22 cellular contexts compared by ENCODE assay signal in genomic region chr11:120231963-120232362, GRCh38. TPM values are rescaled to one million over a fixed set of nuclear protein-coding genes. Genes with fewer than 3 reads are reported as not detected.
DNase-seq lines count a peak whose midpoint lies in the region; ATAC-seq, FAIRE-seq and TF ChIP-seq lines count a peak whose summit lies in the region.
"Had no signal": no experiment of that assay in that cellular context is flagged by ENCODE, and none has a peak within 500 bp of the region (broad histone marks: within the 10 kb centered on the region; RNA-seq: fewer than 3 reads in every experiment).

No MANE protein-coding gene starts in this region.

- no peaks in the 10 kb centered on the region for H4K20me1 ChIP-seq in GM23248 (ENCODE audit: insufficient read depth)

- in situ Hi-C loops in GM23248 (cut with MboI) = no loop called here

- no peak for TF ChIP-seq POLR2A in right lobe of liver (IDR thresholded peaks at IDR 0.05)

- H3K36me3 Mint-ChIP-seq in CD4-positive, alpha-beta T cell (ENCODE audit: low read depth) = no peaks in the 10 kb centered on the region
- H3K36me3 Mint-ChIP-seq: CD4-positive, alpha-beta memory T cell had no signal

- intact Hi-C loops in right lobe of liver (cut with DNase I) = loop anchor here in 1 of 2 donors (5.0 kb wide), 1 partner anchor 60 kb away; no protein-coding TSS in a partner anchor
- intact Hi-C loops in CD4-positive, alpha-beta T cell (cut with DNase I, micrococcal nuclease) = loop anchor here in 1 of 2 experiments (5.0 kb wide), 1 partner anchor 565 kb away; no protein-coding TSS in a partner anchor

- H3K9me3 Mint-ChIP-seq in CD4-positive, alpha-beta T cell = no peaks in the 10 kb centered on the region
- H3K9me3 Mint-ChIP-seq: CD4-positive, alpha-beta memory T cell; GM23338 had no signal

- no peaks in the 10 kb centered on the region for H3K79me2 ChIP-seq in GM23248 (ENCODE audit: insufficient read depth)

- POLR2A ChIA-PET in CD4-positive, alpha-beta T cell (lab: Charles Lee) = no interaction called here

- H3K4me1 ChIP-seq in GM23248 (ENCODE audit: insufficient read depth) (no peaks in the 10 kb centered on the region), right lobe of liver (no peaks in the 10 kb centered on the region)
- H3K4me1 ChIP-seq: BE2C had no signal

- TF ChIP-seq CTCF in bronchial epithelial cell (IDR thresholded peaks at IDR 0.05; ENCODE audit: insufficient read depth, low read length, severe bottlenecking) (no peak), right lobe of liver (IDR thresholded peaks at IDR 0.05) (no peak)
- no peak for TF ChIP-seq CTCF in CD4-positive, alpha-beta T cell (IDR thresholded peaks at IDR 0.05)

- H3K27me3 Mint-ChIP-seq in CD4-positive, alpha-beta T cell = peaks cover 47% of the 10 kb centered on the region

- 14 to 39% methylated on average over 1 to 3 of the region's 4 CpGs for WGBS in GM23248 (ENCODE audit: low coverage in 1 of 2, low lambda C conversion rate in 2 of 2, missing lambda C conversion rate in 2 of 2), 2 experiments
- no CpG with 5 or more reads among the region's 4 CpGs for WGBS in right lobe of liver (ENCODE audit: insufficient coverage, low coverage, low lambda C conversion rate, missing lambda C conversion rate)

- CTCF ChIA-PET in CD4-positive, alpha-beta T cell (lab: Charles Lee) = no interaction called here

- DNase-seq in ELR (ENCODE audit: low read depth) (peak; percentile 30), GM23248 (peak; percentile 26), bronchial epithelial cell (ENCODE audit: low read depth) (peak; percentile 10), right lobe of liver (no peak), foreskin melanocyte (no peak), NCI-H69 (lab: John Stamatoyannopoulos, UW) (no peak), RCC 7860 (ENCODE audit: low spot score) (no peak)
- no peak for DNase-seq in CD4-positive, alpha-beta T cell
- DNase-seq: ACHN; BE2C; CD4-positive, alpha-beta memory T cell; DMS79 treated with DMSO at 0.1 percent for 48 hours; EL; HCEC 1CT; KG1 had no signal

- no peaks in the 10 kb centered on the region for H3K9me2 ChIP-seq in GM23248 (ENCODE audit: insufficient read depth)

- H3K9me3 ChIP-seq in GM23248 (ENCODE audit: low read depth) = no peaks in the 10 kb centered on the region
- no peaks in the 10 kb centered on the region for H3K9me3 ChIP-seq in right lobe of liver
- H3K9me3 ChIP-seq in CD4-positive, alpha-beta T cell (ENCODE audit: control insufficient read depth, low read length) = no peaks in the 10 kb centered on the region

- H2AFZ ChIP-seq in GM23248 = no peak overlapping the region
- H2AFZ ChIP-seq: GM23338 had no signal

- peaks cover 3% of the 10 kb centered on the region; the same call in 1 of the 2 replicates for H3K27me3 ChIP-seq in GM23248 (replicated peaks; ENCODE audit: insufficient read depth)
- peaks cover 2% of the 10 kb centered on the region for H3K27me3 ChIP-seq in bronchial epithelial cell (ENCODE audit: control insufficient read depth, insufficient read depth, low read length)
- H3K27me3 ChIP-seq in right lobe of liver = no peaks in the 10 kb centered on the region
- H3K27me3 ChIP-seq in CD4-positive, alpha-beta T cell (ENCODE audit: control insufficient read depth, insufficient read depth, low read length) = peaks cover 7% of the 10 kb centered on the region

- H3K4me2 ChIP-seq in GM23248 (ENCODE audit: unreplicated experiment) = no peak overlapping the region
- H3K4me2 ChIP-seq: GM23338 had no signal

- peak; percentile 12 to 52 (median 45) for ATAC-seq in right lobe of liver
- ATAC-seq in CD4-positive, alpha-beta T cell (ENCODE audit: poor library complexity) = no peak
- ATAC-seq: GM23338 had no signal

- H3K36me3 ChIP-seq in GM23248 (ENCODE audit: low read depth) (peaks cover 3% of the 10 kb centered on the region; the same call in 1 of the 2 replicates), bronchial epithelial cell (ENCODE audit: control insufficient read depth, insufficient read depth, low read length) (no peaks in the 10 kb centered on the region), right lobe of liver (peaks cover 0 to 27% (median 12%) of the 10 kb centered on the region in 4 donors)
- H3K36me3 ChIP-seq: BE2C had no signal

- no peak for FAIRE-seq in bronchial epithelial cell (lab: Jason Lieb, UNC)
- FAIRE-seq in RCC 7860 (lab: Jason Lieb, UNC) = no peak
- FAIRE-seq: A204.1, G401.6, GM12892, GM18507, H54 had no signal

- H3K9ac ChIP-seq in GM23248 = no peak overlapping the region

- H3K4me1 Mint-ChIP-seq in CD4-positive, alpha-beta T cell (ENCODE audit: low read depth) = no peaks in the 10 kb centered on the region
- H3K4me1 Mint-ChIP-seq: CD4-positive, alpha-beta memory T cell had no signal

- H3F3A ChIP-seq in GM23248 (ENCODE audit: insufficient read depth) = peaks cover 6% of the 10 kb centered on the region

- H3K27ac ChIP-seq in GM23248 = no peak overlapping the region
- H3K27ac ChIP-seq in right lobe of liver = no peak overlapping the region
- H3K27ac ChIP-seq in CD4-positive, alpha-beta T cell (ENCODE audit: low read depth, low read length) = no peak overlapping the region
- H3K27ac ChIP-seq: C4-2B had no signal

- H3K4me3 Mint-ChIP-seq in CD4-positive, alpha-beta T cell = no peak overlapping the region
- H3K4me3 Mint-ChIP-seq: CD4-positive, alpha-beta memory T cell; GM23338 had no signal

- no peak overlapping the region for H3K4me3 ChIP-seq in GM23248
- no peak overlapping the region for H3K4me3 ChIP-seq in bronchial epithelial cell (ENCODE audit: low read depth, low read length)
- H3K4me3 ChIP-seq in right lobe of liver = no peak overlapping the region
- H3K4me3 ChIP-seq: GM23338 had no signal

- no peak overlapping the region for H3K27ac Mint-ChIP-seq in CD4-positive, alpha-beta T cell
- H3K27ac Mint-ChIP-seq: CD4-positive, alpha-beta memory T cell; GM23338 had no signal

RNA-seq across cellular contexts. Expression of gene POU2F3, which starts 8.0 kb away (rescaled TPM):
- total RNA-seq in GM23248 (2014; rRNA removed; shearing (Covaris generic)) = not detected in 2 replicates
- polyA plus RNA-seq in GM23248 (2016; fragmentation: Nextera tagmentation; extraction: Ambion mirVana) = not detected in 2 replicates
- total RNA-seq in bronchial epithelial cell = 0.90 TPM in 1 of 2 replicates, not detected in the other
- total RNA-seq in right lobe of liver = not detected
- total RNA-seq in CD4-positive, alpha-beta T cell = not detected
- total RNA-seq: CD4-positive, alpha-beta memory T cell had no signal
- polyA plus RNA-seq: CD4-positive, alpha-beta memory T cell had no signal

RNA-seq across cellular contexts. Expression of gene OAF, which starts 21.1 kb away (rescaled TPM):
- total RNA-seq in GM23248 (2014; rRNA removed; shearing (Covaris generic)) = 111 and 116 TPM in 2 replicates
- polyA plus RNA-seq in GM23248 (2016; fragmentation: Nextera tagmentation; extraction: Ambion mirVana) = 74.6 and 80.0 TPM in 2 replicates
- total RNA-seq in bronchial epithelial cell = 5.9 and 9.0 TPM in 2 replicates
- total RNA-seq in right lobe of liver = 100 to 1,000 TPM; 199 to 271 (median 220) TPM
- total RNA-seq in CD4-positive, alpha-beta T cell = 1 to 10 TPM; 3.1 to 3.2 TPM

Comparison
In these comparisons a context has a peak if more than half of its experiments do, and no peak if none do; other contexts are left out.
1. DNase-seq: peak in ELR (single experiment), GM23248 (single experiment) and bronchial epithelial cell (single experiment); none in right lobe of liver (0 of 3), foreskin melanocyte (single experiment), CD4-positive, alpha-beta T cell (0 of 10), NCI-H69 (single experiment) and RCC 7860 (single experiment).
2. RNA of gene OAF, which starts 21.1 kb away (total RNA-seq): 199 to 271 TPM in right lobe of liver and 111 to 116 TPM in GM23248; 5.9 to 9.0 TPM in bronchial epithelial cell and 3.1 to 3.2 TPM in CD4-positive, alpha-beta T cell; every median in the first group is over 10 times any median in the second.